ENCODE assay signal across 8 cellular contexts in genomic region chr3:96814581-96815567, GRCh38. TPM values are rescaled to one million over a fixed set of nuclear protein-coding genes. Genes with fewer than 3 reads are reported as not detected.
A peak's percentile ranks its signal among the peaks of the same experiment; 100 is the strongest.
DNase-seq lines count a peak whose midpoint lies in the region; ATAC-seq, FAIRE-seq and TF ChIP-seq lines count a peak whose summit lies in the region.

Gene EPHA6 (plus strand): TSS chr3:96814594.

- no peak within 1 kb of the TSS for H3K27ac ChIP-seq in foreskin keratinocyte

- no peak for ATAC-seq in T-cell (replicated peaks in 1 of 4)
- peak; percentile 3 for ATAC-seq in foreskin keratinocyte
- ATAC-seq in HG03342 (IDR thresholded peaks at IDR 0.05; ENCODE audit: unreplicated experiment): no peak

- no peak for FAIRE-seq in RCC 7860 (lab: Jason Lieb, UNC)

- TF ChIP-seq CTCF in GM12875 (IDR thresholded peaks at IDR 0.05; ENCODE audit: borderline replicate concordance, insufficient read depth, low read depth, low read length) (no peak), foreskin keratinocyte (conservative IDR thresholded peaks at IDR 0.05) (no peak)

- DNase-seq in T-cell (peak in 1 of 34 experiments; percentile 20), foreskin keratinocyte (no peak), putamen (ENCODE audit: low spot score) (peak; percentile 13), ecto neural progenitor cell (ENCODE audit: low spot score) (no peak), RCC 7860 (ENCODE audit: low spot score) (no peak)
- DNase-seq in activated CD8-positive, alpha-beta memory T cell treated with anti-CD3 and anti-CD28 coated beads, Interleukin-2, amount 50 U/mL, for 48 hours: no peak

- no peaks in the 10 kb centered on the region for H3K9me3 Mint-ChIP-seq in T-cell

- H3K27me3 Mint-ChIP-seq in T-cell: peaks cover 17 to 29% of the 10 kb centered on the region in 2 donors

- peaks cover 8 to 14% (median 12%) of the 10 kb centered on the region in 3 donors for H3K4me1 Mint-ChIP-seq in T-cell

- peak within 1 kb of the TSS; percentile 44 for H3K4me3 ChIP-seq in GM12875 (ENCODE audit: low read depth, low read length)

- H3K4me1 ChIP-seq in foreskin keratinocyte: no peaks in the 10 kb centered on the region

- H3K36me3 Mint-ChIP-seq in T-cell: no peaks in the 10 kb centered on the region

- H3K4me3 Mint-ChIP-seq in T-cell: peak within 1 kb of the TSS; percentile 25 to 67 (median 43)

- CTCF ChIA-PET in T-cell (lab: Charles Lee): no interaction called here

- no peak within 1 kb of the TSS for H3K27ac Mint-ChIP-seq in T-cell

- POLR2A ChIA-PET in T-cell (lab: Charles Lee): no interaction called here

- peaks cover 43% of the 10 kb centered on the region for H3K27me3 ChIP-seq in foreskin keratinocyte

RNA-seq across cellular contexts. Expression of gene EPHA6, which starts in this region (rescaled TPM):
- not detected for total RNA-seq in T-cell
- total RNA-seq in foreskin keratinocyte: not detected in 2 replicates
- polyA plus RNA-seq in foreskin keratinocyte: not detected in 2 replicates

Comparison
In these comparisons a context has a peak if more than half of its experiments do, and no peak if none do; other contexts are left out.
1. Peak in ATAC-seq in foreskin keratinocyte; RNA of the gene not detected or under 1 TPM.